ENCODE assay signal across 9 cellular contexts in genomic region chr1:31761883-31762282, GRCh38. TPM values are rescaled to one million over a fixed set of nuclear protein-coding genes. Genes with fewer than 3 reads are reported as not detected.
DNase-seq lines count a peak whose midpoint lies in the region; ATAC-seq and TF ChIP-seq lines count a peak whose summit lies in the region.
"Had no signal": no experiment of that assay in that cellular context is flagged by ENCODE, and none has a peak within 500 bp of the region (broad histone marks: within the 10 kb centered on the region; RNA-seq: fewer than 3 reads in every experiment).

No MANE protein-coding gene starts in this region.

- peaks cover 9 to 54% (median 20%) of the 10 kb centered on the region in 11 experiments; a peak in 18 of 22 replicates for H3K27me3 ChIP-seq in BLaER1 treated with 17β-estradiol and CSF1 and Interleukin-3, amounts not matched to agents 10 nM and 100 nM
- no peaks in the 10 kb centered on the region for H3K27me3 ChIP-seq in A673 (replicated peaks; ENCODE audit: insufficient read depth, low read depth, low read length, poor library complexity)

- no peaks in the 10 kb centered on the region for H3K9me3 ChIP-seq in BLaER1 treated with 17β-estradiol and CSF1 and Interleukin-3, amounts not matched to agents 10 nM and 100 nM (replicated peaks in 1 of 11)
- H3K9me3 ChIP-seq in A673 (ENCODE audit: low read depth, low read length, poor library complexity, severe bottlenecking) = no peaks in the 10 kb centered on the region

- peaks cover 27% of the 10 kb centered on the region for H3K4me1 Mint-ChIP-seq in central memory CD8-positive, alpha-beta T cell
- peaks cover 14 to 37% (median 27%) of the 10 kb centered on the region in 4 donors for H3K4me1 Mint-ChIP-seq in naive thymus-derived CD8-positive, alpha-beta T cell

- peak overlapping the region; percentile 87 for H3K4me3 Mint-ChIP-seq in central memory CD8-positive, alpha-beta T cell
- H3K4me3 Mint-ChIP-seq in naive thymus-derived CD8-positive, alpha-beta T cell = peak overlapping the region; percentile 2 to 90 (median 69)

- BruUV-seq in A673 (replicated peaks; lab: Mats Ljungman, UMichigan) = no TSS peak

- DNase-seq in HT1080 (ENCODE audit: low read depth) (peak; percentile 49), NCI-H1048 (lab: John Stamatoyannopoulos, UW) (no peak), A673 (ENCODE audit: low spot score) (no peak), OCI-M2 (lab: John Stamatoyannopoulos, UW; ENCODE audit: unreplicated experiment) (no peak)
- DNase-seq in central memory CD8-positive, alpha-beta T cell (ENCODE audit: low spot score in 2 of 2) = no peak
- no peak for DNase-seq in naive thymus-derived CD8-positive, alpha-beta T cell
- no peak for DNase-seq in stimulated activated CD4-positive, alpha-beta T cell treated with anti-CD3 and anti-CD28 coated beads, Interleukin-12 subunit alpha, Interleukin-12 subunit beta, amount 100 ng/mL, for 4 hours

- no peak for TF ChIP-seq CTCF in A673 (conservative IDR thresholded peaks at IDR 0.05; ENCODE audit: low read depth, low read length)

- CTCF ChIA-PET in A673 (lab: Charles Lee) = interaction anchor here (0.5 to 3.6 kb wide), 3 partner anchors 202 to 346 kb away, joined by 3 to 15 read pairs (median 5); partner anchors contain the start of gene KPNA6

- intact Hi-C loops in A673 (cut with micrococcal nuclease; ENCODE audit: unreplicated experiment) = no loop called here

- H3K4me3 ChIP-seq in BLaER1 treated with 17β-estradiol and CSF1 and Interleukin-3, amounts not matched to agents 10 nM and 100 nM = 0 out of 20 replicates have a peak overlapping the region, but pooled peaks of 1 of the 10 experiments have one; percentile 65
- no peak overlapping the region for H3K4me3 ChIP-seq in A673 (ENCODE audit: low read depth, low read length, poor library complexity, severe bottlenecking)

- no peaks in the 10 kb centered on the region for H3K27me3 Mint-ChIP-seq in central memory CD8-positive, alpha-beta T cell
- peaks cover 0 to 12% (median 3%) of the 10 kb centered on the region in 5 donors for H3K27me3 Mint-ChIP-seq in naive thymus-derived CD8-positive, alpha-beta T cell

- H3K9ac ChIP-seq in BLaER1 treated with 17β-estradiol and CSF1 and Interleukin-3, amounts not matched to agents 10 nM and 100 nM = peak overlapping the region in 4 of 11 experiments; percentile 10 to 77 (median 62); a peak in 4 of 22 replicates

- no peaks in the 10 kb centered on the region for H3K9me3 Mint-ChIP-seq in central memory CD8-positive, alpha-beta T cell
- H3K9me3 Mint-ChIP-seq in naive thymus-derived CD8-positive, alpha-beta T cell = no peaks in the 10 kb centered on the region
- H3K9me3 Mint-ChIP-seq: activated naive CD4-positive, alpha-beta T cell treated with anti-CD3 and anti-CD28 coated beads, Interleukin-2, amount 50 U/mL, for 72 hours had no signal

- peaks cover 23 to 66% (median 57%) of the 10 kb centered on the region in 10 experiments for H3K4me1 ChIP-seq in BLaER1 treated with 17β-estradiol and CSF1 and Interleukin-3, amounts not matched to agents 10 nM and 100 nM
- H3K4me1 ChIP-seq in A673 (ENCODE audit: insufficient read depth, low read length, poor library complexity, severe bottlenecking) = peaks cover 31% of the 10 kb centered on the region

- H3K4me2 ChIP-seq in BLaER1 treated with 17β-estradiol and CSF1 and Interleukin-3, amounts not matched to agents 10 nM and 100 nM = peak overlapping the region; percentile 97 to 100 (median 99); a peak in 20 of 22 replicates

- H3K36me3 ChIP-seq in BLaER1 treated with 17β-estradiol and CSF1 and Interleukin-3, amounts not matched to agents 10 nM and 100 nM = no peaks in the 10 kb centered on the region
- no peaks in the 10 kb centered on the region for H3K36me3 ChIP-seq in A673 (ENCODE audit: insufficient read depth, low read length, poor library complexity, severe bottlenecking)

- POLR2A ChIA-PET in naive thymus-derived CD8-positive, alpha-beta T cell (lab: Charles Lee) = interaction anchor here (1.3 to 1.4 kb wide), 2 partner anchors 14 to 27 kb away, joined by 4 to 5 read pairs; no protein-coding TSS in a partner anchor
- POLR2A ChIA-PET in A673 (lab: Charles Lee; ENCODE audit: low non-redundant PET) = interaction anchor here (0.6 kb wide), 2 partner anchors 12 to 310 kb away, joined by 3 to 6 read pairs; no protein-coding TSS in a partner anchor

- no peak overlapping the region for H3K27ac ChIP-seq in BLaER1 treated with 17β-estradiol and CSF1 and Interleukin-3, amounts not matched to agents 10 nM and 100 nM
- no peak overlapping the region for H3K27ac ChIP-seq in A673 (ENCODE audit: low read depth, low read length, poor library complexity, severe bottlenecking)

- H4K20me1 ChIP-seq in BLaER1 treated with 17β-estradiol and CSF1 and Interleukin-3, amounts not matched to agents 10 nM and 100 nM = peaks cover 0 to 49% (median 12%) of the 10 kb centered on the region in 11 experiments; a peak in 11 of 22 replicates

- no peak overlapping the region for H3K27ac Mint-ChIP-seq in central memory CD8-positive, alpha-beta T cell (ENCODE audit: low read depth)
- peak overlapping the region in 1 of 10 donors; percentile 24 for H3K27ac Mint-ChIP-seq in naive thymus-derived CD8-positive, alpha-beta T cell
- H3K27ac Mint-ChIP-seq: activated naive CD4-positive, alpha-beta T cell treated with anti-CD3 and anti-CD28 coated beads, Interleukin-2, amount 50 U/mL, for 72 hours had no signal

- H3K36me3 Mint-ChIP-seq in central memory CD8-positive, alpha-beta T cell (ENCODE audit: insufficient read depth) = peaks cover 5% of the 10 kb centered on the region
- no peaks in the 10 kb centered on the region for H3K36me3 Mint-ChIP-seq in naive thymus-derived CD8-positive, alpha-beta T cell
- H3K36me3 Mint-ChIP-seq: activated naive CD4-positive, alpha-beta T cell treated with anti-CD3 and anti-CD28 coated beads, Interleukin-2, amount 50 U/mL, for 72 hours had no signal

- ATAC-seq in central memory CD8-positive, alpha-beta T cell (replicated peaks; ENCODE audit: extremely low read depth, poor library complexity, severe bottlenecking) = no peak
- ATAC-seq in naive thymus-derived CD8-positive, alpha-beta T cell = no peak

RNA-seq across cellular contexts. Expression of gene ADGRB2, which starts 2.3 kb away (rescaled TPM):
- total RNA-seq in HT1080 (2014; rRNA removed; shearing (Covaris generic)) = 10.8 and 14.1 TPM in 2 replicates
- 7.1 and 8.4 TPM in 2 replicates for polyA plus RNA-seq in HT1080 (2015; cell fraction: cytosol; rRNA removed)
- 13.1 and 16.5 TPM in 2 replicates for polyA plus RNA-seq in HT1080 (2015; cell fraction: nucleus; rRNA removed)
- under 1 TPM in 1 of 2 experiments, not detected in 1; 0.18 TPM for total RNA-seq in naive thymus-derived CD8-positive, alpha-beta T cell
- polyA plus RNA-seq in naive thymus-derived CD8-positive, alpha-beta T cell = under 1 TPM in 2 of 3 donors, not detected in 1; 0.05 to 0.10 TPM
- total RNA-seq in A673 (2021) = 5.9 and 8.6 TPM in 2 replicates

RNA-seq across cellular contexts. Expression of gene SPOCD1, which starts 53.9 kb away (rescaled TPM):
- total RNA-seq in HT1080 (2014; rRNA removed; shearing (Covaris generic)) = 16.4 and 25.2 TPM in 2 replicates
- 35.9 and 37.7 TPM in 2 replicates for polyA plus RNA-seq in HT1080 (2015; cell fraction: cytosol; rRNA removed)
- 149 and 184 TPM in 2 replicates for polyA plus RNA-seq in HT1080 (2015; cell fraction: nucleus; rRNA removed)
- total RNA-seq in naive thymus-derived CD8-positive, alpha-beta T cell = under 1 TPM in 1 of 2 experiments, not detected in 1; 0.36 TPM
- polyA plus RNA-seq in naive thymus-derived CD8-positive, alpha-beta T cell = not detected
- 0.58 and 0.85 TPM in 2 replicates for total RNA-seq in A673 (2021)

RNA-seq across cellular contexts. Expression of gene COL16A1, which starts 58.1 kb away (rescaled TPM):
- total RNA-seq in HT1080 (2014; rRNA removed; shearing (Covaris generic)) = 5.3 and 7.3 TPM in 2 replicates
- 2.2 and 2.5 TPM in 2 replicates for polyA plus RNA-seq in HT1080 (2015; cell fraction: cytosol; rRNA removed)
- polyA plus RNA-seq in HT1080 (2015; cell fraction: nucleus; rRNA removed) = 26.5 and 27.6 TPM in 2 replicates
- not detected for total RNA-seq in naive thymus-derived CD8-positive, alpha-beta T cell
- polyA plus RNA-seq in naive thymus-derived CD8-positive, alpha-beta T cell = under 1 TPM in 1 of 3 donors, not detected in 2; 0.20 TPM
- total RNA-seq in A673 (2021) = 26.6 and 35.7 TPM in 2 replicates
